ENCODE assay signal across 1 cellular context in genomic region chr12:6215120-6215807, GRCh38.
TF ChIP-seq lines count a peak whose summit lies in the region.

No MANE protein-coding gene starts in this region.

TF ChIP-seq in GM23338, 12 proteins besides CTCF, POLR2A, EP300 and RAD21 (continued from another document):
- TF ChIP-seq, protein P1, sequence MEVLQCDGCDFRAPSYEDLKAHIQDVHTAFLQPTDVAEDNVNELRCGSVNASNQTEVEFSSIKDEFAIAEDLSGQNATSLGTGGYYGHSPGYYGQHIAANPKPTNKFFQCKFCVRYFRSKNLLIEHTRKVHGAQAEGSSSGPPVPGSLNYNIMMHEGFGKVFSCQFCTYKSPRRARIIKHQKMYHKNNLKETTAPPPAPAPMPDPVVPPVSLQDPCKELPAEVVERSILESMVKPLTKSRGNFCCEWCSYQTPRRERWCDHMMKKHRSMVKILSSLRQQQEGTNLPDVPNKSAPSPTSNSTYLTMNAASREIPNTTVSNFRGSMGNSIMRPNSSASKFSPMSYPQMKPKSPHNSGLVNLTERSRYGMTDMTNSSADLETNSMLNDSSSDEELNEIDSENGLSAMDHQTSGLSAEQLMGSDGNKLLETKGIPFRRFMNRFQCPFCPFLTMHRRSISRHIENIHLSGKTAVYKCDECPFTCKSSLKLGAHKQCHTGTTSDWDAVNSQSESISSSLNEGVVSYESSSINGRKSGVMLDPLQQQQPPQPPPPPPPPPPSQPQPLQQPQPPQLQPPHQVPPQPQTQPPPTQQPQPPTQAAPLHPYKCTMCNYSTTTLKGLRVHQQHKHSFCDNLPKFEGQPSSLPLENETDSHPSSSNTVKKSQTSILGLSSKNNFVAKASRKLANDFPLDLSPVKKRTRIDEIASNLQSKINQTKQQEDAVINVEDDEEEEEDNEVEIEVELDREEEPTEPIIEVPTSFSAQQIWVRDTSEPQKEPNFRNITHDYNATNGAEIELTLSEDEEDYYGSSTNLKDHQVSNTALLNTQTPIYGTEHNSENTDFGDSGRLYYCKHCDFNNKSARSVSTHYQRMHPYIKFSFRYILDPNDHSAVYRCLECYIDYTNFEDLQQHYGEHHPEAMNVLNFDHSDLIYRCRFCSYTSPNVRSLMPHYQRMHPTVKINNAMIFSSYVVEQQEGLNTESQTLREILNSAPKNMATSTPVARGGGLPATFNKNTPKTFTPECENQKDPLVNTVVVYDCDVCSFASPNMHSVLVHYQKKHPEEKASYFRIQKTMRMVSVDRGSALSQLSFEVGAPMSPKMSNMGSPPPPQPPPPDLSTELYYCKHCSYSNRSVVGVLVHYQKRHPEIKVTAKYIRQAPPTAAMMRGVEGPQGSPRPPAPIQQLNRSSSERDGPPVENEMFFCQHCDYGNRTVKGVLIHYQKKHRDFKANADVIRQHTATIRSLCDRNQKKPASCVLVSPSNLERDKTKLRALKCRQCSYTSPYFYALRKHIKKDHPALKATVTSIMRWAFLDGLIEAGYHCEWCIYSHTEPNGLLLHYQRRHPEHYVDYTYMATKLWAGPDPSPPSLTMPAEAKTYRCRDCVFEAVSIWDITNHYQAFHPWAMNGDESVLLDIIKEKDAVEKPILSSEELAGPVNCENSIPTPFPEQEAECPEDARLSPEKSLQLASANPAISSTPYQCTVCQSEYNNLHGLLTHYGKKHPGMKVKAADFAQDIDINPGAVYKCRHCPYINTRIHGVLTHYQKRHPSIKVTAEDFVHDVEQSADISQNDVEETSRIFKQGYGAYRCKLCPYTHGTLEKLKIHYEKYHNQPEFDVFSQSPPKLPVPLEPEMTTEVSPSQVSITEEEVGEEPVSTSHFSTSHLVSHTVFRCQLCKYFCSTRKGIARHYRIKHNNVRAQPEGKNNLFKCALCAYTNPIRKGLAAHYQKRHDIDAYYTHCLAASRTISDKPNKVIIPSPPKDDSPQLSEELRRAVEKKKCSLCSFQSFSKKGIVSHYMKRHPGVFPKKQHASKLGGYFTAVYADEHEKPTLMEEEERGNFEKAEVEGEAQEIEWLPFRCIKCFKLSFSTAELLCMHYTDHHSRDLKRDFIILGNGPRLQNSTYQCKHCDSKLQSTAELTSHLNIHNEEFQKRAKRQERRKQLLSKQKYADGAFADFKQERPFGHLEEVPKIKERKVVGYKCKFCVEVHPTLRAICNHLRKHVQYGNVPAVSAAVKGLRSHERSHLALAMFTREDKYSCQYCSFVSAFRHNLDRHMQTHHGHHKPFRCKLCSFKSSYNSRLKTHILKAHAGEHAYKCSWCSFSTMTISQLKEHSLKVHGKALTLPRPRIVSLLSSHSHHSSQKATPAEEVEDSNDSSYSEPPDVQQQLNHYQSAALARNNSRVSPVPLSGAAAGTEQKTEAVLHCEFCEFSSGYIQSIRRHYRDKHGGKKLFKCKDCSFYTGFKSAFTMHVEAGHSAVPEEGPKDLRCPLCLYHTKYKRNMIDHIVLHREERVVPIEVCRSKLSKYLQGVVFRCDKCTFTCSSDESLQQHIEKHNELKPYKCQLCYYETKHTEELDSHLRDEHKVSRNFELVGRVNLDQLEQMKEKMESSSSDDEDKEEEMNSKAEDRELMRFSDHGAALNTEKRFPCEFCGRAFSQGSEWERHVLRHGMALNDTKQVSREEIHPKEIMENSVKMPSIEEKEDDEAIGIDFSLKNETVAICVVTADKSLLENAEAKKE (CRISPR knock-in tag; IDR thresholded peaks at IDR 0.05) = peak; percentile 72
- TF ChIP-seq EZH2phosphoT487 (IDR thresholded peaks at IDR 0.05; ENCODE audit: unreplicated experiment) = no peak
- TF ChIP-seq POLR2AphosphoS5 (IDR thresholded peaks at IDR 0.05; ENCODE audit: low read depth) = no peak
- no peak for TF ChIP-seq EZH2 (IDR thresholded peaks at IDR 0.05; ENCODE audit: low read depth, unreplicated experiment)
- no peak for TF ChIP-seq JUNB (IDR thresholded peaks at IDR 0.05; ENCODE audit: unreplicated experiment)
- no peak for TF ChIP-seq STAT1 (IDR thresholded peaks at IDR 0.05; ENCODE audit: unreplicated experiment)
- TF ChIP-seq ZNF331 (CRISPR knock-in tag; IDR thresholded peaks at IDR 0.05; ENCODE audit: low read depth) = no peak
- TF ChIP-seq ETS1 (IDR thresholded peaks at IDR 0.05) = no peak
- TF ChIP-seq, protein P2, sequence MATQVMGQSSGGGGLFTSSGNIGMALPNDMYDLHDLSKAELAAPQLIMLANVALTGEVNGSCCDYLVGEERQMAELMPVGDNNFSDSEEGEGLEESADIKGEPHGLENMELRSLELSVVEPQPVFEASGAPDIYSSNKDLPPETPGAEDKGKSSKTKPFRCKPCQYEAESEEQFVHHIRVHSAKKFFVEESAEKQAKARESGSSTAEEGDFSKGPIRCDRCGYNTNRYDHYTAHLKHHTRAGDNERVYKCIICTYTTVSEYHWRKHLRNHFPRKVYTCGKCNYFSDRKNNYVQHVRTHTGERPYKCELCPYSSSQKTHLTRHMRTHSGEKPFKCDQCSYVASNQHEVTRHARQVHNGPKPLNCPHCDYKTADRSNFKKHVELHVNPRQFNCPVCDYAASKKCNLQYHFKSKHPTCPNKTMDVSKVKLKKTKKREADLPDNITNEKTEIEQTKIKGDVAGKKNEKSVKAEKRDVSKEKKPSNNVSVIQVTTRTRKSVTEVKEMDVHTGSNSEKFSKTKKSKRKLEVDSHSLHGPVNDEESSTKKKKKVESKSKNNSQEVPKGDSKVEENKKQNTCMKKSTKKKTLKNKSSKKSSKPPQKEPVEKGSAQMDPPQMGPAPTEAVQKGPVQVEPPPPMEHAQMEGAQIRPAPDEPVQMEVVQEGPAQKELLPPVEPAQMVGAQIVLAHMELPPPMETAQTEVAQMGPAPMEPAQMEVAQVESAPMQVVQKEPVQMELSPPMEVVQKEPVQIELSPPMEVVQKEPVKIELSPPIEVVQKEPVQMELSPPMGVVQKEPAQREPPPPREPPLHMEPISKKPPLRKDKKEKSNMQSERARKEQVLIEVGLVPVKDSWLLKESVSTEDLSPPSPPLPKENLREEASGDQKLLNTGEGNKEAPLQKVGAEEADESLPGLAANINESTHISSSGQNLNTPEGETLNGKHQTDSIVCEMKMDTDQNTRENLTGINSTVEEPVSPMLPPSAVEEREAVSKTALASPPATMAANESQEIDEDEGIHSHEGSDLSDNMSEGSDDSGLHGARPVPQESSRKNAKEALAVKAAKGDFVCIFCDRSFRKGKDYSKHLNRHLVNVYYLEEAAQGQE (IDR thresholded peaks at IDR 0.05; ENCODE audit: unreplicated experiment) = no peak
- no peak for TF ChIP-seq CREB1 (CRISPR knock-in tag; IDR thresholded peaks at IDR 0.05; ENCODE audit: low read depth)
- peak; percentile 75 for TF ChIP-seq NANOG (IDR thresholded peaks at IDR 0.05; ENCODE audit: borderline replicate concordance)
